Comparison of ENCODE assay signal across 2 cellular contexts in genomic region chr18:30978091-30978490, GRCh38.
DNase-seq lines count a peak whose midpoint lies in the region; ATAC-seq, FAIRE-seq and TF ChIP-seq lines count a peak whose summit lies in the region.
"Not testable (repeated sequence)": the region's sequence is repeated elsewhere in the genome, so short reads cannot be mapped to it uniquely, and the experiment has no call there.

No MANE protein-coding gene starts in this region.

- H3K4me1 ChIP-seq in HEK293 (ENCODE audit: control insufficient read depth, insufficient read depth, low read length); K562 (replicated peaks in 1 of 2; ENCODE audit: control insufficient read depth in 2 of 2, insufficient read depth in 2 of 2, low read length in 2 of 2): not testable (repeated sequence)

- not testable (repeated sequence) for TF ChIP-seq CTCF in HEK293 (tag by site-specific recombination; IDR thresholded peaks at IDR 0.05); K562 (IDR thresholded peaks at IDR 0.05 in 2 of 3, conservative IDR thresholded peaks at IDR 0.05 in 1 of 3; ENCODE audit: insufficient read depth in 2 of 3, low read depth in 1 of 3, low read length in 3 of 3)

- H3K36me3 ChIP-seq in HEK293 (ENCODE audit: control insufficient read depth in 2 of 2, insufficient read depth in 1 of 2, low read length in 2 of 2); K562 (ENCODE audit: control insufficient read depth, insufficient read depth, low read length): not testable (repeated sequence)

- not testable (repeated sequence) for DNase-seq in K562 (ENCODE audit: extremely low read depth in 1 of 4, low spot score in 3 of 4)

- not testable (repeated sequence) for H3K9me1 ChIP-seq in K562 (ENCODE audit: control insufficient read depth, insufficient read depth, low read length)

- H3K27me3 ChIP-seq in K562 (ENCODE audit: control insufficient read depth in 2 of 2, insufficient read depth in 2 of 2, low read length in 2 of 2), result not testable (repeated sequence)

- H4K20me1 ChIP-seq in K562 (replicated peaks; ENCODE audit: control insufficient read depth, insufficient read depth, low read length), result not testable (repeated sequence)

- not testable (repeated sequence) for H2AFZ ChIP-seq in K562 (ENCODE audit: low read depth, low read length)

- intact Hi-C loops in K562 (cut with micrococcal nuclease), result not testable (repeated sequence)

- not testable (repeated sequence) for TF ChIP-seq POLR2A in K562 (conservative IDR thresholded peaks at IDR 0.05)

- not testable (repeated sequence) for TF ChIP-seq RAD21 in K562 (CRISPR knock-in tag; conservative IDR thresholded peaks at IDR 0.05 in 1 of 2, IDR thresholded peaks at IDR 0.05 in 1 of 2)

- CTCF ChIA-PET in HEK293 (lab: Yijun Ruan, JAX), result interaction anchor here (0.5 to 4.1 kb wide), 2 partner anchors 8 to 138 kb away, joined by 4 to 25 read pairs; no protein-coding TSS in a partner anchor
- CTCF ChIA-PET in K562 (lab: Yijun Ruan, JAX; ENCODE audit: low intra/inter-chr PET ratio), result not testable (repeated sequence)

- BruUV-seq in K562 (replicated peaks; lab: Mats Ljungman, UMichigan), result not testable (repeated sequence)

- H3K4me3 ChIP-seq in HEK293 (ENCODE audit: low read depth, low read length); K562: not testable (repeated sequence)

- TF ChIP-seq EP300 in K562 (IDR thresholded peaks at IDR 0.05; ENCODE audit: low read length), result not testable (repeated sequence)

- not testable (repeated sequence) for ATAC-seq in K562

- not testable (repeated sequence) for H3K4me2 ChIP-seq in K562 (ENCODE audit: insufficient read depth, low read length)

- not testable (repeated sequence) for H3K9ac ChIP-seq in K562 (ENCODE audit: insufficient read depth in 1 of 2, low read depth in 2 of 2, low read length in 2 of 2)

- in situ Hi-C loops in K562 (cut with MboI), result not testable (repeated sequence)

- POLR2A ChIA-PET in HEK293 (lab: Yijun Ruan, JAX); K562 (lab: Yijun Ruan, JAX): not testable (repeated sequence)

- not testable (repeated sequence) for FAIRE-seq in K562 (lab: Jason Lieb, UNC)

- H3K9me3 ChIP-seq in HEK293 (ENCODE audit: control insufficient read depth, insufficient read depth, low read depth, low read length); K562 (replicated peaks; ENCODE audit: control insufficient read depth, insufficient read depth, low read depth, low read length): not testable (repeated sequence)

- H3K79me2 ChIP-seq in K562 (ENCODE audit: control insufficient read depth, insufficient read depth, low read length), result not testable (repeated sequence)

- H3K27ac ChIP-seq in HEK293 (ENCODE audit: extremely low read depth, low read depth, low read length); K562 (ENCODE audit: extremely low read depth, low read depth, low read length): not testable (repeated sequence)

- 19% methylated on average over 4 of the region's 4 CpGs for WGBS in K562 (ENCODE audit: insufficient coverage, low coverage, missing lambda C conversion rate)

TF ChIP-seq in HEK293, 187 proteins besides CTCF, POLR2A, EP300 and RAD21:
- TF ChIP-seq ZNF580 (tag by site-specific recombination; IDR thresholded peaks at IDR 0.05), result peak; percentile 62; the same call in 1 of the 2 replicates
- peak; percentile 78 for TF ChIP-seq ZNF146 (tag by site-specific recombination; IDR thresholded peaks at IDR 0.05)

TF ChIP-seq in K562, 482 proteins besides CTCF, POLR2A, EP300 and RAD21:
- peak; percentile 41 for TF ChIP-seq ZNF146 (CRISPR knock-in tag; IDR thresholded peaks at IDR 0.05; ENCODE audit: unreplicated experiment)
